ENCODE assay signal across 11 cellular contexts in the genomic region with DNA sequence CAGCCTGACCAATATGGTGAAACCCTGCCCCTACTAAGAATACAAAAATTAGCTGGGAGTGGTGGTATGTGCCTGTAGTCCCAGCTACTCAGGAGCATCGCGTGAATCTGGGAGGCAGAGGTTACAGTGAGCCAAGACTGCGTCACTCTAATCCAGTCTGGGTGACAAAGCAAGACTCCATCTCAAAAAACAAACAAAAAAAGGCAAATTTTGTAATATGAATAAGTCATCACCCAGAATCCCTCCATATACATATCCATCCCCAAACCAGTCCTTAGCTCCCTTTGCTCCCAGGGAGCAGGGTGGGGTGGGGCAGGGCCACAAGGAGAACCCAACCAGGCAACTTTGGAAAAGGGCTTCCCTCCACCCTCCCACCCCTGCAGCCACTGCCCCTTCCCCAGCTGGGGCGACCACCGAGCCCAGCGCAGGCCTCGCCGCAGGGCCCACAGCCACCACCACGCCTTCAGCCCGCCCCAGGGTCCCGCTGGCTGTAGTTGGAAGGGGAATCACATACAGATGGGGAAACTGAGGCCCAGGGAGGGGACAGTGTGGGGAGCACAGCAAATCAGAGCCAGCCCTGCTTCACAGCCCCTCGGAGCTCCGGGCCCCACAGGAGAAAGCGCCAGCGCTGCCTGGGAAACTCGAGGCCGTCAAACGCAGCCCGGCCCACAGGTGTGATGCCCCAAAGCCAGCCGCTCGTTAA. TPM values are rescaled to one million over a fixed set of nuclear protein-coding genes. Genes with fewer than 3 reads are reported as not detected.
A peak's percentile ranks its signal among the peaks of the same experiment; 100 is the strongest.
DNase-seq lines count a peak whose midpoint lies in the region; TF ChIP-seq lines count a peak whose summit lies in the region.
"Had no signal": no experiment of that assay in that cellular context is flagged by ENCODE, and none has a peak within 500 bp of the region (broad histone marks: within the 10 kb centered on the region; RNA-seq: fewer than 3 reads in every experiment).

No MANE protein-coding gene starts in this region.

- peaks cover 89% of the 10 kb centered on the region for H3K4me1 ChIP-seq in CD4-positive, alpha-beta memory T cell (ENCODE audit: insufficient read depth, low read length)
- peaks cover 36% of the 10 kb centered on the region for H3K4me1 ChIP-seq in MM.1S (ENCODE audit: low read length)
- peaks cover 14% of the 10 kb centered on the region for H3K4me1 ChIP-seq in osteoblast (ENCODE audit: insufficient read depth, low read length)
- peaks cover 0 to 40% of the 10 kb centered on the region in 2 donors for H3K4me1 ChIP-seq in adrenal gland (replicated peaks in 1 of 2)
- H3K4me1 ChIP-seq in HAP-1 = no peaks in the 10 kb centered on the region

- in situ Hi-C loops in HAP-1 (cut with MboI; ENCODE audit: low sequenced_read_pairs) = no loop called here

- H3K79me2 ChIP-seq in MM.1S (ENCODE audit: low read length) (peaks cover 77% of the 10 kb centered on the region), osteoblast (ENCODE audit: insufficient read depth, low read length) (peaks cover 60% of the 10 kb centered on the region)

- H4K20me1 ChIP-seq in MM.1S (ENCODE audit: insufficient read depth, low read length) = no peaks in the 10 kb centered on the region
- peaks cover 32% of the 10 kb centered on the region for H4K20me1 ChIP-seq in osteoblast (ENCODE audit: insufficient read depth, low read length)

- CTCF ChIA-PET in CD4-positive, alpha-beta memory T cell (lab: Charles Lee; ENCODE audit: partially characterized antibody) = interaction anchor here (0.5 to 7.2 kb wide), 7 partner anchors 8 to 234 kb away, joined by 3 to 58 read pairs (median 5); no protein-coding TSS in a partner anchor

- peaks cover 11% of the 10 kb centered on the region for H3K36me3 ChIP-seq in CD4-positive, alpha-beta memory T cell (ENCODE audit: insufficient read depth, low read length)
- H3K36me3 ChIP-seq in MM.1S (replicated peaks; ENCODE audit: insufficient read depth, low read length) (no peaks in the 10 kb centered on the region), osteoblast (ENCODE audit: insufficient read depth, low read length) (peaks cover 8% of the 10 kb centered on the region), adrenal gland (replicated peaks in 1 of 2) (no peaks in the 10 kb centered on the region), HAP-1 (replicated peaks) (no peaks in the 10 kb centered on the region; the same call in 1 of the 2 replicates)

- H3K9me2 ChIP-seq in MM.1S (replicated peaks; ENCODE audit: insufficient read depth, low read length) = no peaks in the 10 kb centered on the region

- H3K4me1 Mint-ChIP-seq in CD4-positive, alpha-beta memory T cell = peaks cover 30 to 72% (median 55%) of the 10 kb centered on the region in 4 donors
- H3K4me1 Mint-ChIP-seq in dendritic cell treated with granulocyte-macrophage colony-stimulating factor and Interleukin-4, amounts not matched to agents 40 ng/mL and 50 ng/mL, for 4 days (ENCODE audit: low read depth) = peaks cover 69% of the 10 kb centered on the region
- H3K4me1 Mint-ChIP-seq: endodermal cell had no signal

- peak overlapping the region; percentile 33; the same call in 1 of the 2 replicates for H2AFZ ChIP-seq in MM.1S (ENCODE audit: low read length)
- no peak overlapping the region for H2AFZ ChIP-seq in osteoblast (ENCODE audit: low read length)

- H3K27me3 ChIP-seq in CD4-positive, alpha-beta memory T cell (ENCODE audit: insufficient read depth, low read length) = no peaks in the 10 kb centered on the region
- no peaks in the 10 kb centered on the region for H3K27me3 ChIP-seq in MM.1S (replicated peaks; ENCODE audit: insufficient read depth, low read length)
- H3K27me3 ChIP-seq in osteoblast (ENCODE audit: insufficient read depth, low read length) = no peaks in the 10 kb centered on the region
- H3K27me3 ChIP-seq in adrenal gland = no peaks in the 10 kb centered on the region
- H3K27me3 ChIP-seq in HAP-1 (ENCODE audit: low read depth) = no peaks in the 10 kb centered on the region

- 69 to 93% (median 88%) methylated on average over 13 to 21 of the region's 21 CpGs for WGBS in adrenal gland, 4 donors

- no peaks in the 10 kb centered on the region for H3K9me3 ChIP-seq in CD4-positive, alpha-beta memory T cell (ENCODE audit: control insufficient read depth in 1 of 2, low read length in 2 of 2)
- H3K9me3 ChIP-seq in MM.1S (replicated peaks; ENCODE audit: insufficient read depth, low read length) (no peaks in the 10 kb centered on the region), osteoblast (ENCODE audit: low read depth, low read length) (no peaks in the 10 kb centered on the region), adrenal gland (replicated peaks in 1 of 3) (no peaks in the 10 kb centered on the region), HAP-1 (no peaks in the 10 kb centered on the region)

- H3K27ac ChIP-seq in CD4-positive, alpha-beta memory T cell (ENCODE audit: low read depth, low read length) = peak overlapping the region; percentile 77
- H3K27ac ChIP-seq in MM.1S (ENCODE audit: low read length) (peak overlapping the region; percentile 87), osteoblast (ENCODE audit: low read depth, low read length) (peak overlapping the region; percentile 36), adrenal gland (peak overlapping the region in 2 of 5 donors; percentile 82 to 83)

- no peaks in the 10 kb centered on the region for H3K27me3 Mint-ChIP-seq in CD4-positive, alpha-beta memory T cell
- no peaks in the 10 kb centered on the region for H3K27me3 Mint-ChIP-seq in dendritic cell treated with granulocyte-macrophage colony-stimulating factor and Interleukin-4, amounts not matched to agents 40 ng/mL and 50 ng/mL, for 4 days

- DNase-seq in CD4-positive, alpha-beta memory T cell = no peak
- DNase-seq in MM.1S = no peak
- DNase-seq in osteoblast (ENCODE audit: insufficient read length, low spot score, missing footprints) = peak; percentile 96
- no peak for DNase-seq in adrenal gland
- DNase-seq in NCI-H69 (lab: John Stamatoyannopoulos, UW) = no peak
- no peak for DNase-seq in HAP-1 (ENCODE audit: low spot score in 2 of 2)
- no peak for DNase-seq in islet precursor cell
- DNase-seq: DMS79, endodermal cell, GOT3 had no signal

- peak overlapping the region; percentile 86 to 96 (median 91) for H3K4me3 Mint-ChIP-seq in CD4-positive, alpha-beta memory T cell
- H3K4me3 Mint-ChIP-seq in dendritic cell treated with granulocyte-macrophage colony-stimulating factor and Interleukin-4, amounts not matched to agents 40 ng/mL and 50 ng/mL, for 4 days = no peak overlapping the region
- H3K4me3 Mint-ChIP-seq: endodermal cell had no signal

- peak overlapping the region; percentile 57; the same call in 1 of the 2 replicates for H3K9ac ChIP-seq in MM.1S (ENCODE audit: low read length)

- no peaks in the 10 kb centered on the region for H3K9me3 Mint-ChIP-seq in CD4-positive, alpha-beta memory T cell
- no peaks in the 10 kb centered on the region for H3K9me3 Mint-ChIP-seq in dendritic cell treated with granulocyte-macrophage colony-stimulating factor and Interleukin-4, amounts not matched to agents 40 ng/mL and 50 ng/mL, for 4 days
- H3K9me3 Mint-ChIP-seq: endodermal cell had no signal

- peak overlapping the region; percentile 94 to 100 (median 97) for H3K27ac Mint-ChIP-seq in CD4-positive, alpha-beta memory T cell
- H3K27ac Mint-ChIP-seq in dendritic cell treated with granulocyte-macrophage colony-stimulating factor and Interleukin-4, amounts not matched to agents 40 ng/mL and 50 ng/mL, for 4 days = peak overlapping the region; percentile 89
- H3K27ac Mint-ChIP-seq: endodermal cell had no signal

- intact Hi-C loops in CD4-positive, alpha-beta memory T cell (cut with micrococcal nuclease) = no loop called here
- intact Hi-C loops in dendritic cell treated with granulocyte-macrophage colony-stimulating factor and Interleukin-4, amounts not matched to agents 40 ng/mL and 50 ng/mL, for 4 days (cut with micrococcal nuclease) = no loop called here
- intact Hi-C loops in adrenal gland (cut with DNase I) = no loop called here

- peaks cover 27% of the 10 kb centered on the region for H3F3A ChIP-seq in MM.1S (ENCODE audit: insufficient read depth, low read length)

- no peak for TF ChIP-seq POLR2A in adrenal gland (IDR thresholded peaks at IDR 0.05)

- H3K36me3 Mint-ChIP-seq in CD4-positive, alpha-beta memory T cell = peaks cover 0 to 13% of the 10 kb centered on the region in 2 donors
- H3K36me3 Mint-ChIP-seq in dendritic cell treated with granulocyte-macrophage colony-stimulating factor and Interleukin-4, amounts not matched to agents 40 ng/mL and 50 ng/mL, for 4 days (ENCODE audit: low read depth) = peaks cover 64% of the 10 kb centered on the region

- TF ChIP-seq CTCF in MM.1S (IDR thresholded peaks at IDR 0.05; ENCODE audit: low read length) (no peak), osteoblast (IDR thresholded peaks at IDR 0.05; ENCODE audit: extremely low read depth, low read depth, low read length) (no peak), adrenal gland (IDR thresholded peaks at IDR 0.05) (no peak)

- POLR2A ChIA-PET in CD4-positive, alpha-beta memory T cell (lab: Charles Lee; ENCODE audit: partially characterized antibody) = interaction anchor here (0.6 to 3.7 kb wide), 10 partner anchors 9 to 1202 kb away, joined by 3 to 29 read pairs (median 6); partner anchors contain the start of gene SEC16A

- H3K4me3 ChIP-seq in CD4-positive, alpha-beta memory T cell (ENCODE audit: low read length in 2 of 2) = peak overlapping the region; percentile 36 to 59
- peak overlapping the region; percentile 48 for H3K4me3 ChIP-seq in MM.1S (ENCODE audit: low read length)
- H3K4me3 ChIP-seq in osteoblast (ENCODE audit: insufficient read depth, low read length) = no peak overlapping the region
- H3K4me3 ChIP-seq in adrenal gland = no peak overlapping the region
- no peak overlapping the region for H3K4me3 ChIP-seq in HAP-1

- H3K4me2 ChIP-seq in MM.1S (ENCODE audit: low read depth, low read length) (peak overlapping the region; percentile 82), osteoblast (ENCODE audit: insufficient read depth, low read length) (no peak overlapping the region)

RNA-seq across cellular contexts. Expression of gene NOTCH1, which starts 7.8 kb away (rescaled TPM):
- total RNA-seq in CD4-positive, alpha-beta memory T cell = 10 to 100 TPM; 43.0 to 45.4 TPM
- 1 to 10 TPM in 1 of 2 donors, not detected in 1; 6.0 TPM for polyA plus RNA-seq in CD4-positive, alpha-beta memory T cell
- total RNA-seq in osteoblast = 10.5 and 14.4 TPM in 2 replicates
- 10 to 100 TPM; 18.1 to 31.5 (median 25.7) TPM for total RNA-seq in adrenal gland
- polyA plus RNA-seq in adrenal gland = 10 to 100 TPM in 1 of 3 donors, 1 to 10 TPM in 1, under 1 TPM in 1; 0.81 to 21.2 (median 6.2) TPM

RNA-seq across cellular contexts. Expression of gene SEC16A, which starts 55.2 kb away (rescaled TPM):
- 10 to 100 TPM; 82.9 to 87.7 TPM for total RNA-seq in CD4-positive, alpha-beta memory T cell
- 10 to 100 TPM in 1 of 2 donors, 1 to 10 TPM in 1; 6.6 to 39.3 TPM for polyA plus RNA-seq in CD4-positive, alpha-beta memory T cell
- 36.8 and 38.4 TPM in 2 replicates for total RNA-seq in osteoblast
- total RNA-seq in adrenal gland = 100 to 1,000 TPM in 1 of 8 donors, 10 to 100 TPM in 7; 48.4 to 107 (median 56.5) TPM
- polyA plus RNA-seq in adrenal gland = 10 to 100 TPM; 52.0 to 81.6 (median 77.0) TPM

Comparison
In these comparisons a context has a peak if more than half of its experiments do, and no peak if none do; other contexts are left out.
1. H3K4me3 ChIP-seq: peak in CD4-positive, alpha-beta memory T cell (2 of 2) and MM.1S (single experiment); none in osteoblast (single experiment), adrenal gland (0 of 4) and HAP-1 (single experiment).